8 cellular contexts compared by ENCODE assay signal in the genomic region with DNA sequence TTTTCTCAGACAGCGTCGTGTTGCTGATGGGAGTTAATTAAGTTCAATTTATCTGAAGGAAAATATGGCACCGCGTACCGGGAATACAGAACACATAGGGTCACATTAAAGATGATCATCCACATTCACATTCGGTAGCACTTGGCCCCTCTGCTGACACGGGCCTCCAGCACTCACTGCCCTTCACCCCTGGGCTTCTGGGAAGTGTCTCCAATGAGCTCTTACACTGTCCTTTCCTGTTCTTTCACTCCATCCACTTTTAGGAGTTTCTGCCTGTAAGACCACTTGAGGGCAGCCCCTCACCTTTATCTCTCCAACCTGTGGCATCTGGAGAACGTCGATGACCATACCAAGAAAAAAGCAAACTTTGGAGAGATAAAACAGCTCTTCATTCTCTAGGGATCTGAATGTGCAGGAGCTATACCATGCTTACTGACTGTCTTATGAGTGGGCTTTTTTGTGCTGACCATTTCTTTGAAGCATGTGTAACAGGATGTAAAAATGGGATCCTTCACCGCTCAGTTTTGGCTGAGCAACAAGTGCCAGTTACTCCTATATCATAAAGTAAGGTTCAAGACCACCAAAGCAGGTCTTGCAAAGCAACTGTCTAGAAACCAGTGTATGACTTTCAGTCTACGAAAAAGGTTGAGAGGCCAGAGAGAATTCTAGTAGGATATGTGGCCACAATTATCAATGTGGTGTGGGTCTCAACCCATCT. TPM values are rescaled to one million over a fixed set of nuclear protein-coding genes. Genes with fewer than 3 reads are reported as not detected.
DNase-seq lines count a peak whose midpoint lies in the region; ATAC-seq and TF ChIP-seq lines count a peak whose summit lies in the region.

No MANE protein-coding gene starts in this region.

- DNase-seq in EL (peak; percentile 9), NB4 (ENCODE audit: low read depth) (peak; percentile 20), MCF 10A (ENCODE audit: unreplicated experiment) (no peak), mesothelial cell of epicardium (ENCODE audit: low spot score in 2 of 2, unreplicated experiment in 2 of 2) (no peak), aorta (no peak), NCI-H1436 treated with DMSO at 0.1 percent for 48 hours (lab: John Stamatoyannopoulos, UW) (no peak)
- DNase-seq in stimulated activated CD4-positive, alpha-beta T cell treated with anti-CD3 and anti-CD28 coated beads, Interleukin-4, amount 100 ng/mL, for 1 hour: no peak

- H3K4me3 ChIP-seq in NB4 (ENCODE audit: low read depth, low read length): peak overlapping the region; percentile 75
- H3K4me3 ChIP-seq in aorta (ENCODE audit: low read length in 2 of 2): peak overlapping the region; percentile 55 to 76

- H3K27ac Mint-ChIP-seq in MCF 10A (ENCODE audit: low read depth, unreplicated experiment) (peak overlapping the region; percentile 32), mesothelial cell of epicardium (peak overlapping the region; percentile 91)

- H3K27me3 Mint-ChIP-seq in MCF 10A (ENCODE audit: insufficient read depth, unreplicated experiment) (no peaks in the 10 kb centered on the region), mesothelial cell of epicardium (ENCODE audit: low read depth) (peaks cover 23% of the 10 kb centered on the region)

- ATAC-seq in aorta (ENCODE audit: low FRiP score) (no peak), GM19328 (IDR thresholded peaks at IDR 0.05; ENCODE audit: unreplicated experiment) (no peak)

- intact Hi-C loops in MCF 10A (cut with micrococcal nuclease): loop anchor here (5.0 kb wide), 1 partner anchor 93 kb away; a partner anchor contains a TSS
- intact Hi-C loops in aorta (cut with DNase I): loop anchor here (5.0 to 10.0 kb wide), 3 partner anchors 33 to 93 kb away; a partner anchor contains a TSS

- no TSS peak for BruUV-seq in MCF 10A (replicated peaks; lab: Mats Ljungman, UMichigan)

- TF ChIP-seq CTCF in NB4 (IDR thresholded peaks at IDR 0.05; ENCODE audit: low read depth, low read length) (no peak), MCF 10A (IDR thresholded peaks at IDR 0.05; ENCODE audit: unreplicated experiment) (no peak), mesothelial cell of epicardium (IDR thresholded peaks at IDR 0.05; ENCODE audit: unreplicated experiment) (no peak)

- WGBS in aorta, 2 donors: 16 to 17% methylated on average over 11 of the region's 11 CpGs

- H3K36me3 ChIP-seq in aorta (ENCODE audit: control insufficient read depth in 1 of 2, insufficient read depth in 2 of 2, low read length in 1 of 2): no peaks in the 10 kb centered on the region

- H3K4me3 Mint-ChIP-seq in MCF 10A (ENCODE audit: unreplicated experiment) (peak overlapping the region; percentile 77), mesothelial cell of epicardium (peak overlapping the region; percentile 96)

- H3K36me3 Mint-ChIP-seq in MCF 10A (ENCODE audit: insufficient read depth, unreplicated experiment) (no peaks in the 10 kb centered on the region), mesothelial cell of epicardium (no peaks in the 10 kb centered on the region)

- H3K9me3 ChIP-seq in aorta (ENCODE audit: control insufficient read depth, low read length): no peaks in the 10 kb centered on the region

- H3K9me3 Mint-ChIP-seq in MCF 10A (ENCODE audit: unreplicated experiment) (no peaks in the 10 kb centered on the region), mesothelial cell of epicardium (no peaks in the 10 kb centered on the region)

- POLR2A ChIA-PET in MCF 10A (lab: Yijun Ruan, JAX): interaction anchor here (0.6 to 1.7 kb wide), 4 partner anchors 8 to 508 kb away, joined by 3 to 5 read pairs (median 4); no protein-coding TSS in a partner anchor

- H3K27me3 ChIP-seq in aorta (ENCODE audit: control insufficient read depth in 1 of 2, insufficient read depth in 2 of 2, low read length in 1 of 2): no peaks in the 10 kb centered on the region

- CTCF ChIA-PET in MCF 10A (lab: Yijun Ruan, JAX): interaction anchor here (0.7 to 2.9 kb wide), 5 partner anchors 22 to 718 kb away, joined by 3 to 9 read pairs (median 4); no protein-coding TSS in a partner anchor

- H3K27ac ChIP-seq in aorta (ENCODE audit: low read depth in 1 of 2, low read length in 2 of 2): peak overlapping the region; percentile 49 to 63

- no peaks in the 10 kb centered on the region for H3K4me1 ChIP-seq in aorta (ENCODE audit: control insufficient read depth in 1 of 2, insufficient read depth in 2 of 2, low read length in 2 of 2)

- H3K4me1 Mint-ChIP-seq in MCF 10A (ENCODE audit: insufficient read depth, unreplicated experiment) (peaks cover 11% of the 10 kb centered on the region), mesothelial cell of epicardium (peaks cover 23% of the 10 kb centered on the region)

- TF ChIP-seq POLR2A in NB4 (IDR thresholded peaks at IDR 0.05; ENCODE audit: extremely low read depth, insufficient read length): no peak

RNA-seq across cellular contexts. Expression of a gene that starts 1.1 kb away (rescaled TPM):
- 23.4 and 26.1 TPM in 2 replicates for total RNA-seq in MCF 10A (2022)
- 19.8 to 24.3 TPM (median 21.0 TPM) in 3 replicates for total RNA-seq in mesothelial cell of epicardium
- 10 to 100 TPM; 43.1 to 48.3 TPM for total RNA-seq in aorta
- 100 to 1,000 TPM in 1 of 2 donors, 10 to 100 TPM in 1; 97.3 to 137 TPM for polyA plus RNA-seq in aorta

RNA-seq across cellular contexts. Expression of a gene that starts 32.1 kb away (rescaled TPM):
- 0.19 and 0.20 TPM in 2 replicates for total RNA-seq in MCF 10A (2022)
- total RNA-seq in mesothelial cell of epicardium: 0.54 to 1.4 TPM (median 0.54 TPM) in 3 replicates
- total RNA-seq in aorta: 10 to 100 TPM; 14.9 to 20.0 TPM
- polyA plus RNA-seq in aorta: 10 to 100 TPM in 1 of 2 donors, 1 to 10 TPM in 1; 5.2 to 22.7 TPM

Comparison
In these comparisons a context has a peak if more than half of its experiments do, and no peak if none do; other contexts are left out.
1. DNase-seq: peak in EL (single experiment) and NB4 (single experiment); none in MCF 10A (single experiment), mesothelial cell of epicardium (0 of 2), aorta (0 of 2), NCI-H1436 treated with DMSO at 0.1 percent for 48 hours (single experiment) and stimulated activated CD4-positive, alpha-beta T cell treated with anti-CD3 and anti-CD28 coated beads, Interleukin-4, amount 100 ng/mL, for 1 hour (single experiment).